ENCODE assay signal across 10 cellular contexts in genomic region chr4:55733874-55734437, GRCh38.
DNase-seq lines count a peak whose midpoint lies in the region; ATAC-seq and TF ChIP-seq lines count a peak whose summit lies in the region.
"Had no signal": no experiment of that assay in that cellular context is flagged by ENCODE, and none has a peak within 500 bp of the region (broad histone marks: within the 10 kb centered on the region; RNA-seq: fewer than 3 reads in every experiment).

No MANE protein-coding gene starts in this region.

- TF ChIP-seq CTCF in HEK293 (tag by site-specific recombination; IDR thresholded peaks at IDR 0.05) (no peak), esophagus squamous epithelium (IDR thresholded peaks at IDR 0.05) (no peak), retinal pigment epithelial cell (conservative IDR thresholded peaks at IDR 0.05; ENCODE audit: low read depth, low read length) (no peak)

- H3K4me1 Mint-ChIP-seq in stimulated activated naive B cell treated with anti-CD40 and anti-IgM and Interleukin-4, amounts not matched to agents 10 μg/mL and 1 μg/mL and 100 μg/mL, for 72 hours: no peaks in the 10 kb centered on the region

- H3K27ac Mint-ChIP-seq in stimulated activated naive B cell treated with anti-CD40 and anti-IgM and Interleukin-4, amounts not matched to agents 10 μg/mL and 1 μg/mL and 100 μg/mL, for 72 hours: no peak overlapping the region
- H3K27ac Mint-ChIP-seq: IgD-negative memory B cell had no signal

- no peak for ATAC-seq in GM19023 (IDR thresholded peaks at IDR 0.05; ENCODE audit: unreplicated experiment)
- no peak for ATAC-seq in stimulated activated naive B cell treated with anti-CD40 and anti-IgM and Interleukin-4, amounts not matched to agents 10 μg/mL and 1 μg/mL and 100 μg/mL, for 72 hours (replicated peaks)

- H3K27ac ChIP-seq in HEK293 (ENCODE audit: extremely low read depth, low read depth, low read length) (no peak overlapping the region), esophagus squamous epithelium (peak overlapping the region; percentile 7 to 83 (median 64))
- H3K27ac ChIP-seq: parathyroid adenoma had no signal

- POLR2A ChIA-PET in HEK293 (lab: Yijun Ruan, JAX): interaction anchor here (0.5 kb wide), 1 partner anchor 188 kb away, joined by 3 read pairs; no protein-coding TSS in a partner anchor

- H3K4me3 ChIP-seq in HEK293 (ENCODE audit: low read depth, low read length) (no peak overlapping the region), esophagus squamous epithelium (no peak overlapping the region), retinal pigment epithelial cell (ENCODE audit: low read length) (no peak overlapping the region)

- H3K27me3 Mint-ChIP-seq in stimulated activated naive B cell treated with anti-CD40 and anti-IgM and Interleukin-4, amounts not matched to agents 10 μg/mL and 1 μg/mL and 100 μg/mL, for 72 hours: peaks cover 23 to 24% of the 10 kb centered on the region in 2 donors

- no peaks in the 10 kb centered on the region for H3K27me3 ChIP-seq in esophagus squamous epithelium

- no peak overlapping the region for H3K4me3 Mint-ChIP-seq in stimulated activated naive B cell treated with anti-CD40 and anti-IgM and Interleukin-4, amounts not matched to agents 10 μg/mL and 1 μg/mL and 100 μg/mL, for 72 hours
- H3K4me3 Mint-ChIP-seq: IgD-negative memory B cell had no signal

- DNase-seq in RPMI8226 (peak; percentile 44), esophagus squamous epithelium (lab: John Stamatoyannopoulos, UW) (no peak), retinal pigment epithelial cell (ENCODE audit: low read depth) (peak; percentile 46), GF-D8 (lab: John Stamatoyannopoulos, UW) (no peak)
- DNase-seq in activated CD8-positive, alpha-beta memory T cell treated with anti-CD3 and anti-CD28 coated beads, Interleukin-2, amount 50 U/mL, for 48 hours: no peak
- no peak for DNase-seq in stimulated activated naive B cell treated with anti-CD40 and anti-IgM and Interleukin-4, amounts not matched to agents 10 μg/mL and 1 μg/mL and 100 μg/mL, for 72 hours

- H3K9me3 Mint-ChIP-seq in stimulated activated naive B cell treated with anti-CD40 and anti-IgM and Interleukin-4, amounts not matched to agents 10 μg/mL and 1 μg/mL and 100 μg/mL, for 72 hours: no peaks in the 10 kb centered on the region
- H3K9me3 Mint-ChIP-seq: IgD-negative memory B cell had no signal

- H3K9me3 ChIP-seq in HEK293 (ENCODE audit: control insufficient read depth, insufficient read depth, low read depth, low read length) (no peaks in the 10 kb centered on the region), esophagus squamous epithelium (no peaks in the 10 kb centered on the region)

- CTCF ChIA-PET in HEK293 (lab: Yijun Ruan, JAX): interaction anchor here (0.6 to 1.2 kb wide), 3 partner anchors 132 to 326 kb away, joined by 3 to 6 read pairs (median 4); no protein-coding TSS in a partner anchor

- TF ChIP-seq POLR2A in esophagus squamous epithelium (IDR thresholded peaks at IDR 0.05): no peak

- H3K36me3 ChIP-seq in HEK293 (ENCODE audit: control insufficient read depth in 2 of 2, insufficient read depth in 1 of 2, low read length in 2 of 2) (no peaks in the 10 kb centered on the region), esophagus squamous epithelium (no peaks in the 10 kb centered on the region)

- no peaks in the 10 kb centered on the region for H3K36me3 Mint-ChIP-seq in stimulated activated naive B cell treated with anti-CD40 and anti-IgM and Interleukin-4, amounts not matched to agents 10 μg/mL and 1 μg/mL and 100 μg/mL, for 72 hours
- H3K36me3 Mint-ChIP-seq: IgD-negative memory B cell had no signal

- intact Hi-C loops in esophagus squamous epithelium (cut with DNase I): no loop called here

- 33 to 47% methylated on average over 2 of the region's 2 CpGs for WGBS in esophagus squamous epithelium, 2 donors

- H3K4me1 ChIP-seq in HEK293 (ENCODE audit: control insufficient read depth, insufficient read depth, low read length) (no peaks in the 10 kb centered on the region), esophagus squamous epithelium (peaks cover 0 to 33% (median 0%) of the 10 kb centered on the region in 3 donors)
- H3K4me1 ChIP-seq: parathyroid adenoma had no signal

TF ChIP-seq in HEK293, 187 proteins besides CTCF, POLR2A, EP300 and RAD21:
- TF ChIP-seq ZNF10 (tag by site-specific recombination; IDR thresholded peaks at IDR 0.05) (no peak), ZNF707 (tag by site-specific recombination; IDR thresholded peaks at IDR 0.05) (no peak), ZNF660 (tag by site-specific recombination; IDR thresholded peaks at IDR 0.05) (0 out of 2 replicates have a peak, but pooled peaks have one; percentile 16), SP2 (tag by site-specific recombination; IDR thresholded peaks at IDR 0.05) (no peak), ZSCAN18 (tag by site-specific recombination; IDR thresholded peaks at IDR 0.05) (no peak), PATZ1 (tag by site-specific recombination; IDR thresholded peaks at IDR 0.05) (no peak), WT1 (tag by site-specific recombination; IDR thresholded peaks at IDR 0.05) (no peak), TCF7L2 (IDR thresholded peaks at IDR 0.05; ENCODE audit: borderline replicate concordance, low read depth, low read length) (no peak), ZNF501 (tag by site-specific recombination; IDR thresholded peaks at IDR 0.05) (no peak), ZNF221 (tag by site-specific recombination; IDR thresholded peaks at IDR 0.05; ENCODE audit: borderline replicate concordance) (no peak), PRDM10 (tag by site-specific recombination; IDR thresholded peaks at IDR 0.05) (0 out of 2 replicates have a peak, but pooled peaks have one; percentile 31), ZNF335 (tag by site-specific recombination; conservative IDR thresholded peaks at IDR 0.05) (0 out of 2 replicates have a peak, but pooled peaks have one; percentile 19), ZNF776 (tag by site-specific recombination; IDR thresholded peaks at IDR 0.05; ENCODE audit: borderline replicate concordance) (no peak), KLF1 (tag by site-specific recombination; IDR thresholded peaks at IDR 0.05) (no peak), ZNF514 (tag by site-specific recombination; IDR thresholded peaks at IDR 0.05) (no peak), GLI2 (tag by site-specific recombination; IDR thresholded peaks at IDR 0.05; ENCODE audit: borderline replicate concordance, low read depth) (no peak), KLF9 (tag by site-specific recombination; IDR thresholded peaks at IDR 0.05; ENCODE audit: low read depth) (peak; percentile 54; the same call in 1 of the 2 replicates), ZNF658 (tag by site-specific recombination; IDR thresholded peaks at IDR 0.05) (no peak), ZXDB (tag by site-specific recombination; IDR thresholded peaks at IDR 0.05) (no peak)
TF ChIP-seq in HEK293: peak in this region for 4.

Comparison
In these comparisons a context has a peak if more than half of its experiments do, and no peak if none do; other contexts are left out.
1. DNase-seq: peak in RPMI8226 (single experiment) and retinal pigment epithelial cell (single experiment); none in esophagus squamous epithelium (single experiment), GF-D8 (single experiment), activated CD8-positive, alpha-beta memory T cell treated with anti-CD3 and anti-CD28 coated beads, Interleukin-2, amount 50 U/mL, for 48 hours (single experiment) and stimulated activated naive B cell treated with anti-CD40 and anti-IgM and Interleukin-4, amounts not matched to agents 10 μg/mL and 1 μg/mL and 100 μg/mL, for 72 hours (single experiment).